In genomic region chr20:52959125-52959524, GRCh38 we compare ENCODE assay signal across 11 cellular contexts. TPM values are rescaled to one million over a fixed set of nuclear protein-coding genes. Genes with fewer than 3 reads are reported as not detected.
DNase-seq lines count a peak whose midpoint lies in the region; ATAC-seq and TF ChIP-seq lines count a peak whose summit lies in the region.
"Had no signal": no experiment of that assay in that cellular context is flagged by ENCODE, and none has a peak within 500 bp of the region (broad histone marks: within the 10 kb centered on the region; RNA-seq: fewer than 3 reads in every experiment).

No MANE protein-coding gene starts in this region.

- H3K27me3 ChIP-seq in kidney epithelial cell (ENCODE audit: control insufficient read depth, insufficient read depth, low read length) = no peaks in the 10 kb centered on the region
- H3K27me3 ChIP-seq: upper lobe of left lung had no signal

- CTCF ChIA-PET in activated CD4-positive, alpha-beta memory T cell treated with anti-CD3 and anti-CD28 coated beads for 36 hours (lab: Charles Lee) = no interaction called here

- ATAC-seq in GM21717 (IDR thresholded peaks at IDR 0.05; ENCODE audit: unreplicated experiment) (no peak), HG03025 (IDR thresholded peaks at IDR 0.05; ENCODE audit: low FRiP score, unreplicated experiment) (no peak)

- H3K4me3 Mint-ChIP-seq in activated CD4-positive, alpha-beta memory T cell treated with anti-CD3 and anti-CD28 coated beads for 36 hours = no peak overlapping the region

- H3K4me3 ChIP-seq in GM12865 (ENCODE audit: low read depth, low read length) = no peak overlapping the region
- no peak overlapping the region for H3K4me3 ChIP-seq in kidney epithelial cell (ENCODE audit: low read depth, low read length)
- H3K4me3 ChIP-seq: upper lobe of left lung had no signal

- H3K27ac Mint-ChIP-seq in activated CD4-positive, alpha-beta memory T cell treated with anti-CD3 and anti-CD28 coated beads for 36 hours = no peak overlapping the region

- H3K9me3 Mint-ChIP-seq in activated CD4-positive, alpha-beta memory T cell treated with anti-CD3 and anti-CD28 coated beads for 36 hours = no peaks in the 10 kb centered on the region

- no peaks in the 10 kb centered on the region for H3K36me3 ChIP-seq in kidney epithelial cell (ENCODE audit: control insufficient read depth, insufficient read depth, low read length)
- H3K36me3 ChIP-seq: upper lobe of left lung had no signal

- peak; percentile 13 for DNase-seq in GM12865 (ENCODE audit: low read depth)
- DNase-seq in NCI-H2029 (lab: John Stamatoyannopoulos, UW) = peak; percentile 94
- peak; percentile 98 for DNase-seq in SHP77 treated with DMSO at 0.1 percent for 48 hours (lab: John Stamatoyannopoulos, UW)
- no peak for DNase-seq in kidney epithelial cell (ENCODE audit: low read depth)
- no peak for DNase-seq in activated CD4-positive, alpha-beta memory T cell treated with anti-CD3 and anti-CD28 coated beads for 36 hours
- DNase-seq in activated CD8-positive, alpha-beta memory T cell treated with anti-CD3 and anti-CD28 coated beads for 24 hours = no peak
- DNase-seq: activated CD4-positive, CD25-positive, alpha-beta regulatory T cell; amniotic stem cell had no signal

- no peaks in the 10 kb centered on the region for H3K4me1 Mint-ChIP-seq in activated CD4-positive, alpha-beta memory T cell treated with anti-CD3 and anti-CD28 coated beads for 36 hours (ENCODE audit: low read depth)

- no peaks in the 10 kb centered on the region for H3K27me3 Mint-ChIP-seq in activated CD4-positive, alpha-beta memory T cell treated with anti-CD3 and anti-CD28 coated beads for 36 hours

- POLR2A ChIA-PET in activated CD4-positive, alpha-beta memory T cell treated with anti-CD3 and anti-CD28 coated beads for 36 hours (lab: Charles Lee) = no interaction called here

- no peaks in the 10 kb centered on the region for H3K36me3 Mint-ChIP-seq in activated CD4-positive, alpha-beta memory T cell treated with anti-CD3 and anti-CD28 coated beads for 36 hours

- TF ChIP-seq CTCF in GM12865 (IDR thresholded peaks at IDR 0.05; ENCODE audit: insufficient read depth, low read depth, low read length, missing control alignments) (no peak), kidney epithelial cell (IDR thresholded peaks at IDR 0.05; ENCODE audit: insufficient read depth, low read length, poor library complexity, severe bottlenecking) (peak; percentile 7)

- intact Hi-C loops in activated CD4-positive, alpha-beta memory T cell treated with anti-CD3 and anti-CD28 coated beads for 36 hours (cut with micrococcal nuclease) = no loop called here

RNA-seq across cellular contexts. Expression of gene TSHZ2, which starts 13.0 kb away (rescaled TPM):
- total RNA-seq in kidney epithelial cell = 1.0 and 1.4 TPM in 2 replicates
- total RNA-seq in activated CD4-positive, alpha-beta memory T cell treated with anti-CD3 and anti-CD28 coated beads for 36 hours = 10 to 100 TPM; 28.9 to 36.0 TPM

Comparison
In these comparisons a context has a peak if more than half of its experiments do, and no peak if none do; other contexts are left out.
1. DNase-seq: peak in GM12865 (single experiment), NCI-H2029 (single experiment) and SHP77 treated with DMSO at 0.1 percent for 48 hours (single experiment); none in kidney epithelial cell (single experiment), activated CD4-positive, alpha-beta memory T cell treated with anti-CD3 and anti-CD28 coated beads for 36 hours (single experiment) and activated CD8-positive, alpha-beta memory T cell treated with anti-CD3 and anti-CD28 coated beads for 24 hours (single experiment).
2. RNA of gene TSHZ2, which starts 13.0 kb away (total RNA-seq): 28.9 to 36.0 TPM in activated CD4-positive, alpha-beta memory T cell treated with anti-CD3 and anti-CD28 coated beads for 36 hours; 1.0 to 1.4 TPM in kidney epithelial cell; every median in the first group is over 10 times any median in the second.